1 cellular context compared by ENCODE assay signal in genomic region chr16:29674188-29674587, GRCh38.
A peak's percentile ranks its signal among the peaks of the same experiment; 100 is the strongest.
TF ChIP-seq lines count a peak whose summit lies in the region.

No MANE protein-coding gene starts in this region.

TF ChIP-seq in HEK293, 187 proteins besides CTCF, POLR2A, EP300 and RAD21 (continued from another document):
- TF ChIP-seq ZNF449 (tag by site-specific recombination; IDR thresholded peaks at IDR 0.05) (peak; percentile 63; the same call in 1 of the 2 replicates), ZNF132 (tag by site-specific recombination; IDR thresholded peaks at IDR 0.05; ENCODE audit: borderline replicate concordance) (no peak), ZNF423 (tag by site-specific recombination; IDR thresholded peaks at IDR 0.05) (no peak)
